In the genomic region with DNA sequence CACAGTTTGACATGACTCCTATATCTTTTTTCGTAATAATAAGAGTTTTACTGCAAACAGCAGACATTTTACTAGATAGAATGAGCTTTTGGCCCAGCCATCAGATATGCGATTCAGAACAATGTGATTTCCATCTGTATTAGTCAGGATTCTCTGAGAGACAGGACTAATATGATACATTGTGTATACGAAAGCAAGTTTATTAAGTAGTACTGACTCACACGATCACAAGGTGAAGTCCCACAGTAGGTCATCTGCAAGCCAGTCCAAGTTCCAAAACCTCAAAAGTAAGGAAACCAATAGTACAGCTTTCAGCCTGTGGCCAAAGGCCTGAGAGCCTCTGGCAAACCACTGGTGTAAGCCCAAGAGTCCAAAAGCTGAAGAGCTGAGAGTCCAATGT, we compare ENCODE assay signal across 19 cellular contexts. TPM values are rescaled to one million over a fixed set of nuclear protein-coding genes. Genes with fewer than 3 reads are reported as not detected.
A peak's percentile ranks its signal among the peaks of the same experiment; 100 is the strongest.
DNase-seq lines count a peak whose midpoint lies in the region; ATAC-seq, FAIRE-seq and TF ChIP-seq lines count a peak whose summit lies in the region.
"Had no signal": no experiment of that assay in that cellular context is flagged by ENCODE, and none has a peak within 500 bp of the region (broad histone marks: within the 10 kb centered on the region; RNA-seq: fewer than 3 reads in every experiment).

No MANE protein-coding gene starts in this region.

- H3K27me3 ChIP-seq in liver (ENCODE audit: control insufficient read depth in 4 of 4, insufficient read depth in 4 of 4, low read length in 3 of 4) (no peaks in the 10 kb centered on the region), HepG2 (ENCODE audit: control insufficient read depth in 1 of 2, insufficient read depth in 2 of 2, low read length in 2 of 2) (no peaks in the 10 kb centered on the region)

- H4K20me1 ChIP-seq in HepG2 (ENCODE audit: insufficient read depth, low read length) = no peaks in the 10 kb centered on the region

- intact Hi-C loops in HepG2 (cut with micrococcal nuclease; ENCODE audit: unreplicated experiment) = no loop called here

- no peaks in the 10 kb centered on the region for H3K4me1 ChIP-seq in liver (ENCODE audit: control insufficient read depth in 4 of 4, insufficient read depth in 4 of 4, low read length in 3 of 4)
- no peaks in the 10 kb centered on the region for H3K4me1 ChIP-seq in HepG2 (ENCODE audit: insufficient read depth, low read length)

- TF ChIP-seq POLR2A in HepG2 (IDR thresholded peaks at IDR 0.05; ENCODE audit: insufficient read depth in 1 of 2, low read depth in 2 of 2, low read length in 2 of 2) = no peak

- no peak for TF ChIP-seq EP300 in HepG2 (IDR thresholded peaks at IDR 0.05; ENCODE audit: low read depth in 2 of 2, low read length in 2 of 2)
- no peak for TF ChIP-seq EP300 in HepG2 (CRISPR knock-in tag; IDR thresholded peaks at IDR 0.05; ENCODE audit: borderline replicate concordance)

- H3K9ac ChIP-seq in liver (ENCODE audit: low read depth in 1 of 2, low read length in 2 of 2) (no peak overlapping the region), HepG2 (ENCODE audit: insufficient read depth, low read depth, low read length) (no peak overlapping the region)

- H3K4me3 ChIP-seq in liver (ENCODE audit: low read depth in 1 of 3, low read length in 3 of 3) = no peak overlapping the region
- H3K4me3 ChIP-seq in HepG2 (replicated peaks in 1 of 3; ENCODE audit: insufficient read depth in 1 of 3, low read depth in 2 of 3, low read length in 3 of 3) = no peak overlapping the region
- no peak overlapping the region for H3K4me3 ChIP-seq in choroid plexus epithelial cell (ENCODE audit: low read depth, low read length)
- no peak overlapping the region for H3K4me3 ChIP-seq in foreskin fibroblast (ENCODE audit: low read depth in 1 of 2, low read length in 2 of 2)
- H3K4me3 ChIP-seq: GM12878 had no signal

- H3K27me3 Mint-ChIP-seq in immature natural killer cell (ENCODE audit: low read depth in 3 of 3) = peaks cover 0 to 4% (median 0%) of the 10 kb centered on the region in 3 donors

- TF ChIP-seq RAD21 in liver (IDR thresholded peaks at IDR 0.05) (no peak), HepG2 (CRISPR knock-in tag; IDR thresholded peaks at IDR 0.05) (no peak)

- H3K27ac ChIP-seq in liver (ENCODE audit: low read depth in 1 of 2, low read length in 2 of 2) = no peak overlapping the region
- H3K27ac ChIP-seq in HepG2 (ENCODE audit: extremely low read length, insufficient read depth, low read length) = no peak overlapping the region

- DNase-seq in HepG2 (ENCODE audit: low spot score) (no peak), choroid plexus epithelial cell (ENCODE audit: low read depth) (peak; percentile 78), foreskin fibroblast (peak; percentile 41 to 45), globus pallidus (ENCODE audit: low spot score) (no peak), NCI-H510A (lab: John Stamatoyannopoulos, UW) (no peak), hypothalamus (lab: John Stamatoyannopoulos, UW) (no peak), immature natural killer cell (no peak)
- DNase-seq: 8988T; CD8-positive, alpha-beta T cell; DMS79; GDM1; GOT3; NCI-H187; NCI-H69; SHP77 had no signal

- no peak overlapping the region for H3K4me2 ChIP-seq in HepG2 (ENCODE audit: low read depth, low read length)

- no peaks in the 10 kb centered on the region for H3K36me3 Mint-ChIP-seq in immature natural killer cell
- H3K36me3 Mint-ChIP-seq: CD8-positive, alpha-beta T cell; IgD-negative memory B cell had no signal

- no peaks in the 10 kb centered on the region for H3K79me2 ChIP-seq in HepG2 (ENCODE audit: insufficient read depth, low read length)

- BruUV-seq in HepG2 (replicated peaks; lab: Mats Ljungman, UMichigan) = no TSS peak

- no peaks in the 10 kb centered on the region for H3K4me1 Mint-ChIP-seq in immature natural killer cell

- CTCF ChIA-PET in HepG2 (lab: Yijun Ruan, JAX; ENCODE audit: low intra/inter-chr PET ratio, low total read pairs) = no interaction called here

- H3K27ac Mint-ChIP-seq in immature natural killer cell = no peak overlapping the region
- H3K27ac Mint-ChIP-seq: CD8-positive, alpha-beta T cell; IgD-negative memory B cell had no signal

- H2AFZ ChIP-seq in HepG2 (ENCODE audit: low read length) = no peak overlapping the region

- TF ChIP-seq CTCF in liver (IDR thresholded peaks at IDR 0.05; ENCODE audit: low read depth, low read length, missing input control) = no peak
- TF ChIP-seq CTCF in HepG2 (CRISPR knock-in tag; IDR thresholded peaks at IDR 0.05) = no peak
- TF ChIP-seq CTCF in choroid plexus epithelial cell (conservative IDR thresholded peaks at IDR 0.05; ENCODE audit: low read depth, low read length) = no peak
- TF ChIP-seq CTCF in foreskin fibroblast (IDR thresholded peaks at IDR 0.05; ENCODE audit: low read depth, low read length) = no peak

- no peaks in the 10 kb centered on the region for H3K9me3 ChIP-seq in liver (ENCODE audit: control insufficient read depth in 4 of 4, low read length in 3 of 4)
- H3K9me3 ChIP-seq in HepG2 (ENCODE audit: low read length) = no peaks in the 10 kb centered on the region

- in situ Hi-C loops in HepG2 (cut with HindIII; ENCODE audit: extremely low pct_ligation_motif_present, low pct_unique_long_range_greater_than_20kb) = no loop called here

- no peak for FAIRE-seq in HepG2 (lab: Jason Lieb, UNC)
- FAIRE-seq: GM12878, GM18507 had no signal

- H3K9me3 Mint-ChIP-seq in immature natural killer cell = peaks cover 0 to 5% (median 2%) of the 10 kb centered on the region in 6 donors
- H3K9me3 Mint-ChIP-seq: CD8-positive, alpha-beta T cell had no signal

- no peak overlapping the region for H3K4me3 Mint-ChIP-seq in immature natural killer cell
- H3K4me3 Mint-ChIP-seq: CD8-positive, alpha-beta T cell; IgD-negative memory B cell had no signal

- ATAC-seq in HepG2 = no peak
- ATAC-seq: CD8-positive, alpha-beta T cell; GM12878 had no signal

- WGBS in liver = 86% methylated on average over 4 of the region's 4 CpGs
- WGBS in HepG2 (ENCODE audit: low lambda C conversion rate) = 22% methylated on average over 4 of the region's 4 CpGs

- no peaks in the 10 kb centered on the region for H3K36me3 ChIP-seq in liver (ENCODE audit: control insufficient read depth in 4 of 4, insufficient read depth in 3 of 4, low read depth in 1 of 4, low read length in 3 of 4)
- no peaks in the 10 kb centered on the region for H3K36me3 ChIP-seq in HepG2 (replicated peaks in 1 of 2; ENCODE audit: control insufficient read depth in 1 of 2, insufficient read depth in 2 of 2, low read length in 2 of 2)

- POLR2A ChIA-PET in HepG2 (lab: Yijun Ruan, JAX) = no interaction called here

TF ChIP-seq in liver, 16 proteins besides CTCF, POLR2A, EP300 and RAD21:
- TF ChIP-seq HNF4A (conservative IDR thresholded peaks at IDR 0.05) (peak; percentile 36 to 55), SP1 (IDR thresholded peaks at IDR 0.05) (no peak), TAF1 (conservative IDR thresholded peaks at IDR 0.05) (no peak)

TF ChIP-seq in HepG2, 621 proteins besides CTCF, POLR2A, EP300 and RAD21 (continues in another document):
- no peak for TF ChIP-seq ZNF512B (CRISPR knock-in tag; IDR thresholded peaks at IDR 0.05; ENCODE audit: borderline replicate concordance)

RNA-seq across cellular contexts. Expression of gene CXCL8, which starts 24.1 kb away (rescaled TPM):
- 1 to 10 TPM; 1.5 to 3.8 TPM for total RNA-seq in liver
- under 1 TPM; 0.33 to 0.65 TPM for polyA plus RNA-seq in liver
- total RNA-seq in HepG2 (2016; rRNA removed; fragmentation: Illumina TruSeq; extraction: Trizol) = 4.9 and 7.8 TPM in 2 replicates
- total RNA-seq in HepG2 (2016; cell fraction: cytosol; rRNA removed; fragmentation: Illumina TruSeq; extraction: Trizol; ENCODE audit: low read depth) = 6.3 TPM in 2 replicates
- 4.5 and 8.5 TPM in 2 replicates for total RNA-seq in HepG2 (2016; cell fraction: insoluble cytoplasmic fraction; rRNA removed; fragmentation: Illumina TruSeq; extraction: Trizol)
- 8.4 and 12.9 TPM in 2 replicates for total RNA-seq in HepG2 (2016; cell fraction: membrane; rRNA removed; fragmentation: Illumina TruSeq; extraction: Trizol)
- total RNA-seq in HepG2 (2016; cell fraction: nucleus; rRNA removed; fragmentation: Illumina TruSeq; extraction: Trizol) = 10.4 and 13.0 TPM in 2 replicates
- polyA plus RNA-seq in HepG2 (2011; rRNA removed) = 1.2 and 1.8 TPM in 2 replicates
- 0.40 and 0.65 TPM in 2 replicates for polyA plus RNA-seq in HepG2 (2011; cell fraction: cytosol; rRNA removed)
- 0.24 and 0.33 TPM in 2 replicates for polyA plus RNA-seq in HepG2 (2011; cell fraction: nucleus; rRNA removed)
- polyA plus RNA-seq in HepG2 (2012) = 0.21 and 0.87 TPM in 2 replicates
- polyA plus RNA-seq in HepG2 (2016; cell fraction: cytosol; fragmentation: Illumina TruSeq; extraction: Trizol; ENCODE audit: low read depth) = 2.0 and 2.3 TPM in 2 replicates
- polyA plus RNA-seq in HepG2 (2016; cell fraction: insoluble cytoplasmic fraction; fragmentation: Illumina TruSeq; extraction: Trizol; ENCODE audit: low read depth) = 3.1 TPM in 2 replicates
- 2.6 and 3.7 TPM in 2 replicates for polyA plus RNA-seq in HepG2 (2016; cell fraction: membrane; fragmentation: Illumina TruSeq; extraction: Trizol; ENCODE audit: low read depth)
- 12.4 and 13.0 TPM in 2 replicates for polyA plus RNA-seq in HepG2 (2016; cell fraction: nucleus; fragmentation: Illumina TruSeq; extraction: Trizol; ENCODE audit: insufficient read depth, low read depth)
- polyA minus RNA-seq in HepG2 (2011; rRNA and poly(A)+ RNA removed; ENCODE audit: low replicate concordance) = 0.60 and 2.4 TPM in 2 replicates
- 0.62 and 1.3 TPM in 2 replicates for polyA minus RNA-seq in HepG2 (2011; cell fraction: cytosol; rRNA and poly(A)+ RNA removed)
- polyA minus RNA-seq in HepG2 (2011; cell fraction: nucleus; rRNA and poly(A)+ RNA removed) = 1.2 and 1.9 TPM in 2 replicates
- polyA plus RNA-seq in immature natural killer cell = 1 to 10 TPM in 2 of 3 donors, not detected in 1; 1.8 to 2.1 TPM

Comparison
In these comparisons a context has a peak if more than half of its experiments do, and no peak if none do; other contexts are left out.
1. DNase-seq: peak in choroid plexus epithelial cell (single experiment) and foreskin fibroblast (2 of 2); none in HepG2 (single experiment), globus pallidus (single experiment), NCI-H510A (single experiment), hypothalamus (0 of 51) and immature natural killer cell (0 of 3).